ENCODE assay signal across 15 cellular contexts in the genomic region with DNA sequence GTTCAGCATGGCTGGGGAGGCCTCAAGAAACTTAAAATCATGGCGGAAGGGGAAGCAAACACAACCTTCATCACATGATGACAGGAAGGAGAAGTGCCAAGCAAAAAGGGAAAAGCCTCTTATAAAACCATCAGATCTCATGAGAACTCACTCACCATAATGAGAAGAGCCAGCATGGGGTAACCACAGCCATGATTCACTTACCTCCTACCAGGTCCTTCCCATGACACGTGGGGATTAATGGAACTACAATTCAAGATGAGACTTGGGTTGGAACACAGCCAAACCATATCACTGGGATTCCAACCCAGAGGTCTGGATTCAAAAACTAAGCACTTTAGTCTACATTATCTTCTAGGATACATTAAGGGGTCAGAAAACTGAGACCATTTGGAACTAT.
"Had no signal": no experiment of that assay in that cellular context is flagged by ENCODE, and none has a peak within 500 bp of the region (broad histone marks: within the 10 kb centered on the region; RNA-seq: fewer than 3 reads in every experiment).

No MANE protein-coding gene starts in this region.

- H3K4me1 ChIP-seq: colonic mucosa, esophagus squamous epithelium, left ventricle myocardium inferior, parathyroid adenoma had no signal

- H3K79me2 ChIP-seq: parathyroid adenoma had no signal

- H3K9ac ChIP-seq: parathyroid adenoma had no signal

- H3K4me3 ChIP-seq: colonic mucosa, esophagus squamous epithelium, left ventricle myocardium inferior had no signal

- H3K27me3 ChIP-seq: colonic mucosa, esophagus squamous epithelium had no signal

- H3K36me3 ChIP-seq: colonic mucosa, esophagus squamous epithelium, left ventricle myocardium inferior had no signal

- H2AFZ ChIP-seq: parathyroid adenoma had no signal

- H3K9me3 ChIP-seq: colonic mucosa, esophagus squamous epithelium, left ventricle myocardium inferior had no signal

- DNase-seq: activated CD4-positive, alpha-beta T cell treated with anti-CD3 and anti-CD28 coated beads for 4 hours; activated CD8-positive, alpha-beta T cell treated with anti-CD3 and anti-CD28 coated beads for 36 hours; activated naive CD8-positive, alpha-beta T cell treated with anti-CD3 and anti-CD28 coated beads, Interleukin-2, amount 10 ng/mL, durations not matched to agents 7 days and 5 days; aorta; caudate nucleus; colonic mucosa; esophagus squamous epithelium; foreskin fibroblast; hippocampal formation; kidney; left ventricle myocardium inferior; naive thymus-derived CD8-positive, alpha-beta T cell; stimulated activated CD4-positive, alpha-beta T cell treated with anti-CD3 and anti-CD28 coated beads, Interleukin-12 subunit alpha, Interleukin-12 subunit beta, amount 100 ng/mL, for 4 hours had no signal

- ATAC-seq: activated CD8-positive, alpha-beta T cell treated with anti-CD3 and anti-CD28 coated beads for 36 hours; naive thymus-derived CD8-positive, alpha-beta T cell; stimulated activated effector memory CD8-positive, alpha-beta T cell treated with anti-CD3 and anti-CD28 coated beads, Interleukin-12 subunit alpha, Interleukin-12 subunit beta, amount 100 ng/mL, for 72 hours had no signal

- H3K27ac ChIP-seq: colonic mucosa, esophagus squamous epithelium, left ventricle myocardium inferior, parathyroid adenoma had no signal
